Comparison of ENCODE assay signal across 11 cellular contexts in genomic region chr3:72069543-72069942, GRCh38.
"Had no signal": no experiment of that assay in that cellular context is flagged by ENCODE, and none has a peak within 500 bp of the region (broad histone marks: within the 10 kb centered on the region; RNA-seq: fewer than 3 reads in every experiment).

No MANE protein-coding gene starts in this region.

- H3K9me3 Mint-ChIP-seq: GM23338, H9, HFFc6 had no signal

- DNase-seq: GM23248, GOT3, H7, H9, HCEC 1CT, HFFc6 had no signal

- H3K4me1 ChIP-seq: HAP-1 had no signal

- ATAC-seq: GM23338, HCT116 had no signal

- H3K27ac ChIP-seq: GM23248 had no signal

- H3K4me3 Mint-ChIP-seq: GM23338, H9, HFFc6 had no signal

- H3K4me3 ChIP-seq: GM23248, GM23338, HAP-1 had no signal

- H3K27ac Mint-ChIP-seq: GM23338, H9, HFFc6 had no signal

- H2AFZ ChIP-seq: GM23248, GM23338 had no signal

- H3K9me3 ChIP-seq: HAP-1 had no signal

- H3K9ac ChIP-seq: GM23248 had no signal

- H3K4me1 Mint-ChIP-seq: GM23338, H9 had no signal

- H3K4me2 ChIP-seq: GM23338 had no signal

- FAIRE-seq: H1, H54 had no signal

- H3K36me3 ChIP-seq: HAP-1 had no signal
